12 cellular contexts compared by ENCODE assay signal in genomic region chr3:139355502-139355901, GRCh38. TPM values are rescaled to one million over a fixed set of nuclear protein-coding genes. Genes with fewer than 3 reads are reported as not detected.
DNase-seq lines count a peak whose midpoint lies in the region; ATAC-seq and TF ChIP-seq lines count a peak whose summit lies in the region.
"Had no signal": no experiment of that assay in that cellular context is flagged by ENCODE, and none has a peak within 500 bp of the region (broad histone marks: within the 10 kb centered on the region; RNA-seq: fewer than 3 reads in every experiment).

No MANE protein-coding gene starts in this region.

- H3K27me3 Mint-ChIP-seq in endothelial cell (ENCODE audit: unreplicated experiment) = no peaks in the 10 kb centered on the region

- H3K4me3 Mint-ChIP-seq in endothelial cell (ENCODE audit: unreplicated experiment) = peak overlapping the region; percentile 74

- DNase-seq in AG08396 (ENCODE audit: low spot score) (peak; percentile 21), NCI-H82 (lab: John Stamatoyannopoulos, UW) (peak; percentile 66), endothelial cell (ENCODE audit: low spot score) (no peak), myocyte (ENCODE audit: low read depth) (peak; percentile 9), HK-2 (ENCODE audit: unreplicated experiment) (no peak), activated T-cell treated with anti-CD3 and anti-CD28 coated beads for 4 hours (no peak)
- DNase-seq: activated CD4-positive, CD25-positive, alpha-beta regulatory T cell; activated T-cell treated with anti-CD3 and anti-CD28 coated beads, Interleukin-2, amount 50 U/mL, for 48 hours; mesendoderm; NCI-H526 had no signal

- peaks cover 49% of the 10 kb centered on the region for H3K36me3 Mint-ChIP-seq in endothelial cell (ENCODE audit: low read depth, unreplicated experiment)

- ATAC-seq in GM19397 (IDR thresholded peaks at IDR 0.05; ENCODE audit: unreplicated experiment) (no peak), GM19035 (IDR thresholded peaks at IDR 0.05; ENCODE audit: unreplicated experiment) (no peak)

- H3K9me3 Mint-ChIP-seq in endothelial cell (ENCODE audit: unreplicated experiment) = no peaks in the 10 kb centered on the region

- TF ChIP-seq CTCF in endothelial cell (IDR thresholded peaks at IDR 0.05; ENCODE audit: unreplicated experiment) = no peak

- peak overlapping the region; percentile 90 for H3K27ac Mint-ChIP-seq in endothelial cell (ENCODE audit: unreplicated experiment)

- H3K4me1 Mint-ChIP-seq in endothelial cell (ENCODE audit: unreplicated experiment) = peaks cover 38% of the 10 kb centered on the region

RNA-seq across cellular contexts. Expression of gene MRPS22, which starts 11.7 kb away (rescaled TPM):
- total RNA-seq in endothelial cell (ENCODE audit: unreplicated experiment) (38.1 TPM), myocyte (70.2 and 78.3 TPM in 2 replicates)
- polyA plus RNA-seq in myocyte (2012) = 27.2 TPM

RNA-seq across cellular contexts. Expression of gene COPB2, which starts 33.9 kb away (rescaled TPM):
- 140 TPM for total RNA-seq in endothelial cell (ENCODE audit: unreplicated experiment)
- 120 and 159 TPM in 2 replicates for total RNA-seq in myocyte
- 115 TPM for polyA plus RNA-seq in myocyte (2012)

Comparison
In these comparisons a context has a peak if more than half of its experiments do, and no peak if none do; other contexts are left out.
1. DNase-seq: peak in AG08396 (single experiment), NCI-H82 (single experiment) and myocyte (single experiment); none in endothelial cell (single experiment), HK-2 (single experiment) and activated T-cell treated with anti-CD3 and anti-CD28 coated beads for 4 hours (single experiment).